17 cellular contexts compared by ENCODE assay signal in the genomic region with DNA sequence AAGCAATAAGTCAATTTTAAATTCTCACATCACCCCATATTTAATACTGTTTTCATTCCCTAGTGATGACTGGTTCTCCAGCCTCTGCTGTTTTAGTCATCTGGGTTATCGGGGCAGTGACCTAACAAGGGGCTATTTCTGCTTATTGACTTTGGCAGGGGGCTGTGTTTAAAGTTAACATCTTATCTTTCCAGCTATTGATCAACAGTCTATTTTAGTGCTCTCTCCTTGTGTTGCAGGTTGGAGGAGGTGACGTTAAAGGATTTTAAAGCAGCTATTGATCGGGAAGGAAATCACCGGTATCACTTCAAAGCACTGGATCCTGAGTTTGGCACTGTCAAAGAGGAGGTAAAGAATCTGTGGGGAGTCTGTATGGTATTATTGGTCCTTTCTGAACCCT. TPM values are rescaled to one million over a fixed set of nuclear protein-coding genes. Genes with fewer than 3 reads are reported as not detected.
DNase-seq lines count a peak whose midpoint lies in the region; ATAC-seq and TF ChIP-seq lines count a peak whose summit lies in the region.
"Had no signal": no experiment of that assay in that cellular context is flagged by ENCODE, and none has a peak within 500 bp of the region (broad histone marks: within the 10 kb centered on the region; RNA-seq: fewer than 3 reads in every experiment).

No MANE protein-coding gene starts in this region.

- no peak overlapping the region for H2AFZ ChIP-seq in neural progenitor cell (replicated peaks)
- no peak overlapping the region for H2AFZ ChIP-seq in neuronal stem cell (ENCODE audit: low read length)

- intact Hi-C loops in esophagus squamous epithelium (cut with DNase I) = no loop called here

- H4K91ac ChIP-seq in neuronal stem cell (ENCODE audit: low read depth, low read length, poor library complexity) = no peak overlapping the region

- H2AK5ac ChIP-seq in neuronal stem cell (ENCODE audit: low read depth, low read length) = no peak overlapping the region

- no peak overlapping the region for H2BK120ac ChIP-seq in neuronal stem cell (ENCODE audit: low read depth, low read length)

- H3K27ac ChIP-seq in esophagus squamous epithelium = peak overlapping the region; percentile 9 to 81 (median 66)
- H3K27ac ChIP-seq in neural progenitor cell = no peak overlapping the region
- no peak overlapping the region for H3K27ac ChIP-seq in neuronal stem cell (replicated peaks; ENCODE audit: low read length)
- H3K27ac ChIP-seq: upper lobe of right lung had no signal

- peaks cover 7% of the 10 kb centered on the region for H3F3A ChIP-seq in neural progenitor cell (ENCODE audit: low read depth)

- TF ChIP-seq POLR2A in esophagus squamous epithelium (IDR thresholded peaks at IDR 0.05) = no peak

- H3K9me3 ChIP-seq in esophagus squamous epithelium (no peaks in the 10 kb centered on the region), neural progenitor cell (ENCODE audit: low read depth) (no peaks in the 10 kb centered on the region), neuronal stem cell (replicated peaks in 1 of 2; ENCODE audit: control insufficient read depth in 2 of 2, insufficient read depth in 1 of 2, low read depth in 1 of 2, low read length in 2 of 2) (no peaks in the 10 kb centered on the region)
- H3K9me3 ChIP-seq: SK-N-SH, upper lobe of right lung had no signal

- H3K9ac ChIP-seq in neural progenitor cell (no peak overlapping the region), neuronal stem cell (ENCODE audit: low read depth, low read length, poor library complexity) (no peak overlapping the region)
- H3K9ac ChIP-seq: SK-N-SH had no signal

- H3K79me1 ChIP-seq in neuronal stem cell (ENCODE audit: low read depth, low read length) = no peaks in the 10 kb centered on the region

- 68 to 74% methylated on average over 4 of the region's 4 CpGs for WGBS in esophagus squamous epithelium, 2 donors
- no CpG with 5 or more reads among the region's 4 CpGs for WGBS in neuronal stem cell (ENCODE audit: extremely low coverage in 2 of 2, insufficient read length in 2 of 2, insufficient replicate concordance in 1 of 2), 2 donors

- no peaks in the 10 kb centered on the region for H4K20me1 ChIP-seq in neural progenitor cell (ENCODE audit: low read depth)

- peaks cover 2% of the 10 kb centered on the region for H3K27me3 Mint-ChIP-seq in neural progenitor cell (ENCODE audit: insufficient read depth, low read depth)
- H3K27me3 Mint-ChIP-seq in stimulated activated naive B cell treated with anti-CD40 and anti-IgM and Interleukin-4, amounts not matched to agents 10 μg/mL and 1 μg/mL and 100 μg/mL, for 72 hours = peaks cover 0 to 13% of the 10 kb centered on the region in 2 donors
- H3K27me3 Mint-ChIP-seq: activated naive CD4-positive, alpha-beta T cell treated with anti-CD3 and anti-CD28 coated beads, Interleukin-2, amount 10 ng/mL, durations not matched to agents 7 days and 5 days; IgD-negative memory B cell had no signal

- H3K4me1 ChIP-seq in esophagus squamous epithelium (peaks cover 9 to 27% (median 19%) of the 10 kb centered on the region in 3 donors), neural progenitor cell (peaks cover 14% of the 10 kb centered on the region), neuronal stem cell (ENCODE audit: control insufficient read depth in 2 of 2, insufficient read depth in 1 of 2, low read depth in 1 of 2, low read length in 2 of 2) (peaks cover 0 to 6% of the 10 kb centered on the region in 2 donors)
- H3K4me1 ChIP-seq: upper lobe of right lung had no signal

- peaks cover 20% of the 10 kb centered on the region for H3K4me1 Mint-ChIP-seq in neural progenitor cell
- H3K4me1 Mint-ChIP-seq in stimulated activated naive B cell treated with anti-CD40 and anti-IgM and Interleukin-4, amounts not matched to agents 10 μg/mL and 1 μg/mL and 100 μg/mL, for 72 hours = peaks cover 5 to 9% of the 10 kb centered on the region in 2 donors

- H2BK5ac ChIP-seq in neuronal stem cell (ENCODE audit: low read length) = no peak overlapping the region

- H3K4me3 Mint-ChIP-seq in neural progenitor cell = no peak overlapping the region
- H3K4me3 Mint-ChIP-seq in stimulated activated naive B cell treated with anti-CD40 and anti-IgM and Interleukin-4, amounts not matched to agents 10 μg/mL and 1 μg/mL and 100 μg/mL, for 72 hours = no peak overlapping the region
- H3K4me3 Mint-ChIP-seq: activated naive CD4-positive, alpha-beta T cell treated with anti-CD3 and anti-CD28 coated beads, Interleukin-2, amount 10 ng/mL, durations not matched to agents 7 days and 5 days; nephron progenitor cell had no signal

- ATAC-seq in stimulated activated naive B cell treated with anti-CD40 and anti-IgM and Interleukin-4, amounts not matched to agents 10 μg/mL and 1 μg/mL and 100 μg/mL, for 72 hours (replicated peaks) = no peak
- ATAC-seq: left colon, upper lobe of right lung had no signal

- H3K4ac ChIP-seq in neuronal stem cell (ENCODE audit: low read length) = no peak overlapping the region

- H3K27ac Mint-ChIP-seq in neural progenitor cell = peak overlapping the region; percentile 61
- no peak overlapping the region for H3K27ac Mint-ChIP-seq in stimulated activated naive B cell treated with anti-CD40 and anti-IgM and Interleukin-4, amounts not matched to agents 10 μg/mL and 1 μg/mL and 100 μg/mL, for 72 hours
- H3K27ac Mint-ChIP-seq: activated naive CD4-positive, alpha-beta T cell treated with anti-CD3 and anti-CD28 coated beads, Interleukin-2, amount 10 ng/mL, durations not matched to agents 7 days and 5 days; IgD-negative memory B cell; nephron progenitor cell had no signal

- H3K9me3 Mint-ChIP-seq in neural progenitor cell = no peaks in the 10 kb centered on the region
- H3K9me3 Mint-ChIP-seq in stimulated activated naive B cell treated with anti-CD40 and anti-IgM and Interleukin-4, amounts not matched to agents 10 μg/mL and 1 μg/mL and 100 μg/mL, for 72 hours = no peaks in the 10 kb centered on the region
- H3K9me3 Mint-ChIP-seq: activated naive CD4-positive, alpha-beta T cell treated with anti-CD3 and anti-CD28 coated beads, Interleukin-2, amount 10 ng/mL, durations not matched to agents 7 days and 5 days; IgD-negative memory B cell; nephron progenitor cell had no signal

- H3K14ac ChIP-seq in neuronal stem cell (ENCODE audit: low read length) = no peak overlapping the region

- H3K4me3 ChIP-seq in esophagus squamous epithelium = no peak overlapping the region
- H3K4me3 ChIP-seq in neural progenitor cell = no peak overlapping the region
- H3K4me3 ChIP-seq in neuronal stem cell (ENCODE audit: low read length in 2 of 2) = no peak overlapping the region
- H3K4me3 ChIP-seq: upper lobe of right lung had no signal

- no peaks in the 10 kb centered on the region for H3K79me2 ChIP-seq in neural progenitor cell (ENCODE audit: low read depth)

- DNase-seq in AG08395 (ENCODE audit: low spot score) (peak; percentile 52), HuH-7.5 (ENCODE audit: low spot score) (peak; percentile 36), esophagus squamous epithelium (lab: John Stamatoyannopoulos, UW) (no peak), neural progenitor cell (ENCODE audit: low spot score) (no peak), dedifferentiated amniotic fluid mesenchymal stem cell (ENCODE audit: extremely low spot score) (no peak), neuronal stem cell (ENCODE audit: low spot score) (no peak)
- DNase-seq in stimulated activated CD4-positive, alpha-beta T cell treated with anti-CD3 and anti-CD28 coated beads, Interleukin-2, amount 100 ng/mL, for 24 hours = no peak
- DNase-seq in stimulated activated naive B cell treated with anti-CD40 and anti-IgM and Interleukin-4, amounts not matched to agents 10 μg/mL and 1 μg/mL and 100 μg/mL, for 72 hours = no peak
- DNase-seq: activated CD8-positive, alpha-beta memory T cell treated with anti-CD3 and anti-CD28 coated beads for 24 hours; activated naive CD4-positive, alpha-beta T cell treated with anti-CD3 and anti-CD28 coated beads, Interleukin-2, amount 10 ng/mL, durations not matched to agents 7 days and 5 days; left colon; NCI-H1105 treated with DMSO at 0.1 percent for 48 hours; NCI-H226; nephron progenitor cell; SK-N-SH; upper lobe of right lung had no signal

- peaks cover 11% of the 10 kb centered on the region for H3K36me3 Mint-ChIP-seq in neural progenitor cell
- H3K36me3 Mint-ChIP-seq in stimulated activated naive B cell treated with anti-CD40 and anti-IgM and Interleukin-4, amounts not matched to agents 10 μg/mL and 1 μg/mL and 100 μg/mL, for 72 hours = no peaks in the 10 kb centered on the region
- H3K36me3 Mint-ChIP-seq: activated naive CD4-positive, alpha-beta T cell treated with anti-CD3 and anti-CD28 coated beads, Interleukin-2, amount 10 ng/mL, durations not matched to agents 7 days and 5 days; IgD-negative memory B cell had no signal

- H3K36me3 ChIP-seq in esophagus squamous epithelium (peaks cover 0 to 31% (median 0%) of the 10 kb centered on the region in 3 donors), neural progenitor cell (peaks cover 8% of the 10 kb centered on the region), neuronal stem cell (replicated peaks in 1 of 2; ENCODE audit: control insufficient read depth in 2 of 2, insufficient read depth in 2 of 2, low read length in 2 of 2) (peaks cover 5 to 70% of the 10 kb centered on the region in 2 donors)

- no peak overlapping the region for H2BK15ac ChIP-seq in neuronal stem cell (ENCODE audit: low read length)

- H3K4me2 ChIP-seq in neural progenitor cell (peak overlapping the region; percentile 42), neuronal stem cell (ENCODE audit: insufficient read depth, low read length, poor library complexity, severe bottlenecking) (no peak overlapping the region)
- H3K4me2 ChIP-seq: SK-N-SH had no signal

- no peak overlapping the region for H3K23ac ChIP-seq in neuronal stem cell (ENCODE audit: low read depth, low read length, poor library complexity)

- H3K27me3 ChIP-seq in esophagus squamous epithelium (no peaks in the 10 kb centered on the region), neural progenitor cell (no peaks in the 10 kb centered on the region), neuronal stem cell (ENCODE audit: control insufficient read depth in 3 of 3, insufficient read depth in 3 of 3, low read depth in 1 of 3, low read length in 3 of 3) (no peaks in the 10 kb centered on the region)
- H3K27me3 ChIP-seq: upper lobe of right lung had no signal

- TF ChIP-seq CTCF in esophagus squamous epithelium (IDR thresholded peaks at IDR 0.05) (no peak), neural progenitor cell (IDR thresholded peaks at IDR 0.05) (no peak)

- no peak overlapping the region for H4K8ac ChIP-seq in neuronal stem cell (ENCODE audit: low read depth, low read length)

- no peak overlapping the region for H3K18ac ChIP-seq in neuronal stem cell (ENCODE audit: low read length)

- no peak overlapping the region for H2BK12ac ChIP-seq in neuronal stem cell (ENCODE audit: low read length)

RNA-seq across cellular contexts. Expression of gene DLAT, which starts 7.7 kb away (rescaled TPM):
- total RNA-seq in esophagus squamous epithelium (10 to 100 TPM; 28.9 to 56.5 (median 39.4) TPM), neural progenitor cell (ENCODE audit: low replicate concordance) (48.2 and 55.7 TPM in 2 replicates)
- 24.2 TPM for polyA plus RNA-seq in neuronal stem cell (2013, experiment 1 of 2)
- 25.2 TPM for polyA plus RNA-seq in neuronal stem cell (2013, experiment 2 of 2)

RNA-seq across cellular contexts. Expression of gene PIH1D2, which starts 56.3 kb away (rescaled TPM):
- total RNA-seq in esophagus squamous epithelium = 1 to 10 TPM; 1.7 to 3.3 (median 2.8) TPM
- total RNA-seq in neural progenitor cell (ENCODE audit: low replicate concordance) = 1.6 and 3.5 TPM in 2 replicates
- polyA plus RNA-seq in neuronal stem cell (2013, experiment 1 of 2) = 3.0 TPM
- 3.2 TPM for polyA plus RNA-seq in neuronal stem cell (2013, experiment 2 of 2)
- polyA plus RNA-seq: IgD-negative memory B cell had no signal

RNA-seq across cellular contexts. Expression of gene NKAPD1, which starts 56.6 kb away (rescaled TPM):
- total RNA-seq in esophagus squamous epithelium = 10 to 100 TPM in 3 of 4 donors, 1 to 10 TPM in 1; 8.2 to 19.4 (median 13.7) TPM
- total RNA-seq in neural progenitor cell (ENCODE audit: low replicate concordance) = 35.9 and 60.0 TPM in 2 replicates
- polyA plus RNA-seq in neuronal stem cell (2013, experiment 1 of 2) = 62.4 TPM
- polyA plus RNA-seq in neuronal stem cell (2013, experiment 2 of 2) = 67.8 TPM

Comparison
In these comparisons a context has a peak if more than half of its experiments do, and no peak if none do; other contexts are left out.
1. DNase-seq: peak in AG08395 (single experiment) and HuH-7.5 (single experiment); none in esophagus squamous epithelium (single experiment), neural progenitor cell (single experiment), dedifferentiated amniotic fluid mesenchymal stem cell (single experiment), neuronal stem cell (single experiment), stimulated activated CD4-positive, alpha-beta T cell treated with anti-CD3 and anti-CD28 coated beads, Interleukin-2, amount 100 ng/mL, for 24 hours (0 of 2) and stimulated activated naive B cell treated with anti-CD40 and anti-IgM and Interleukin-4, amounts not matched to agents 10 μg/mL and 1 μg/mL and 100 μg/mL, for 72 hours (single experiment).
2. H3K27ac ChIP-seq: peak in esophagus squamous epithelium (4 of 4); none in neural progenitor cell (single experiment) and neuronal stem cell (single experiment).